ENCODE assay signal across 1 cellular context in the genomic region with DNA sequence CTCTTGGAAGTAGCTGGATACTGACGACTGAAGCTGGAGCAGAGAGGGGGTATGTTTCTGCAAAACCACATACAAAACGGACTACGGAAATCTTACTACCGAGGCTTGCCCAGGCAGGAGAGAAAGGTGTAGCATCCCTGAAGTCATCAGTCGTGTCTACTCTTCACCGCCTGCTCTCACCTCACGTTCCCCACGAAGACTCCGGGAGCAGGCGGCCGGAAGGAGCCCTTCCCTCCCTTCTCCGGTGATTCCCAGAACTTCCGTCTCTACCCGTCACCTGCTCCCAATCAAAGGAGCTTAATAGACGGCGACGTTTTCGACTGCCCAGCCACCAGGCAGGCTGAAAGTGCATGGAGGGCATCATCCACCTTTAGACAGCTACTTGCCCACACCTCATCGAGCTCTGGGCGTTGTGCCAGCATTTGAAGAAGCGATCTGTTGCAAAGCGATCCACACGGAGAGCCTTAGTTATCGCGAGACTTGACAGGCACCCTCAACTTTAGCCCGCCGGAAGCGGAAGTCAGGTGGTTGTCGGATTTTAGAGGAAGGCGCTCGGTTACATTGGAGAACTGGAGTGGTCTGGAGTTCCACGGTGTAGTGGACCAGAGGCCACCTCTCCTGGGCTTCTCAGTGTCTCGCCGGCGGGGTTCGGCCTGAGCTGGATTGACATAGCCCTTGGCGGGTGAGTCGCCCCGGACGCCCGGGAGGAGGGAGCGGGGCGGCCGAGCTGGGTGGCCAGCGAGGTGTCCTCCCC.
TF ChIP-seq lines count a peak whose summit lies in the region.

A gene (plus strand): TSS at position 523 of the 754 bp plus-strand sequence. CDS start 2,809 bp downstream, outside the sequence.

TF ChIP-seq in K562, 482 proteins besides CTCF, POLR2A, EP300 and RAD21 (continued from another document and continues in another):
- TF ChIP-seq, protein P1, sequence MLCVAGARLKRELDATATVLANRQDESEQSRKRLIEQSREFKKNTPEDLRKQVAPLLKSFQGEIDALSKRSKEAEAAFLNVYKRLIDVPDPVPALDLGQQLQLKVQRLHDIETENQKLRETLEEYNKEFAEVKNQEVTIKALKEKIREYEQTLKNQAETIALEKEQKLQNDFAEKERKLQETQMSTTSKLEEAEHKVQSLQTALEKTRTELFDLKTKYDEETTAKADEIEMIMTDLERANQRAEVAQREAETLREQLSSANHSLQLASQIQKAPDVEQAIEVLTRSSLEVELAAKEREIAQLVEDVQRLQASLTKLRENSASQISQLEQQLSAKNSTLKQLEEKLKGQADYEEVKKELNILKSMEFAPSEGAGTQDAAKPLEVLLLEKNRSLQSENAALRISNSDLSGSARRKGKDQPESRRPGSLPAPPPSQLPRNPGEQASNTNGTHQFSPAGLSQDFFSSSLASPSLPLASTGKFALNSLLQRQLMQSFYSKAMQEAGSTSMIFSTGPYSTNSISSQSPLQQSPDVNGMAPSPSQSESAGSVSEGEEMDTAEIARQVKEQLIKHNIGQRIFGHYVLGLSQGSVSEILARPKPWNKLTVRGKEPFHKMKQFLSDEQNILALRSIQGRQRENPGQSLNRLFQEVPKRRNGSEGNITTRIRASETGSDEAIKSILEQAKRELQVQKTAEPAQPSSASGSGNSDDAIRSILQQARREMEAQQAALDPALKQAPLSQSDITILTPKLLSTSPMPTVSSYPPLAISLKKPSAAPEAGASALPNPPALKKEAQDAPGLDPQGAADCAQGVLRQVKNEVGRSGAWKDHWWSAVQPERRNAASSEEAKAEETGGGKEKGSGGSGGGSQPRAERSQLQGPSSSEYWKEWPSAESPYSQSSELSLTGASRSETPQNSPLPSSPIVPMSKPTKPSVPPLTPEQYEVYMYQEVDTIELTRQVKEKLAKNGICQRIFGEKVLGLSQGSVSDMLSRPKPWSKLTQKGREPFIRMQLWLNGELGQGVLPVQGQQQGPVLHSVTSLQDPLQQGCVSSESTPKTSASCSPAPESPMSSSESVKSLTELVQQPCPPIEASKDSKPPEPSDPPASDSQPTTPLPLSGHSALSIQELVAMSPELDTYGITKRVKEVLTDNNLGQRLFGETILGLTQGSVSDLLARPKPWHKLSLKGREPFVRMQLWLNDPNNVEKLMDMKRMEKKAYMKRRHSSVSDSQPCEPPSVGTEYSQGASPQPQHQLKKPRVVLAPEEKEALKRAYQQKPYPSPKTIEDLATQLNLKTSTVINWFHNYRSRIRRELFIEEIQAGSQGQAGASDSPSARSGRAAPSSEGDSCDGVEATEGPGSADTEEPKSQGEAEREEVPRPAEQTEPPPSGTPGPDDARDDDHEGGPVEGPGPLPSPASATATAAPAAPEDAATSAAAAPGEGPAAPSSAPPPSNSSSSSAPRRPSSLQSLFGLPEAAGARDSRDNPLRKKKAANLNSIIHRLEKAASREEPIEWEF (CRISPR knock-in tag; IDR thresholded peaks at IDR 0.05): no peak
- TF ChIP-seq, protein P2, sequence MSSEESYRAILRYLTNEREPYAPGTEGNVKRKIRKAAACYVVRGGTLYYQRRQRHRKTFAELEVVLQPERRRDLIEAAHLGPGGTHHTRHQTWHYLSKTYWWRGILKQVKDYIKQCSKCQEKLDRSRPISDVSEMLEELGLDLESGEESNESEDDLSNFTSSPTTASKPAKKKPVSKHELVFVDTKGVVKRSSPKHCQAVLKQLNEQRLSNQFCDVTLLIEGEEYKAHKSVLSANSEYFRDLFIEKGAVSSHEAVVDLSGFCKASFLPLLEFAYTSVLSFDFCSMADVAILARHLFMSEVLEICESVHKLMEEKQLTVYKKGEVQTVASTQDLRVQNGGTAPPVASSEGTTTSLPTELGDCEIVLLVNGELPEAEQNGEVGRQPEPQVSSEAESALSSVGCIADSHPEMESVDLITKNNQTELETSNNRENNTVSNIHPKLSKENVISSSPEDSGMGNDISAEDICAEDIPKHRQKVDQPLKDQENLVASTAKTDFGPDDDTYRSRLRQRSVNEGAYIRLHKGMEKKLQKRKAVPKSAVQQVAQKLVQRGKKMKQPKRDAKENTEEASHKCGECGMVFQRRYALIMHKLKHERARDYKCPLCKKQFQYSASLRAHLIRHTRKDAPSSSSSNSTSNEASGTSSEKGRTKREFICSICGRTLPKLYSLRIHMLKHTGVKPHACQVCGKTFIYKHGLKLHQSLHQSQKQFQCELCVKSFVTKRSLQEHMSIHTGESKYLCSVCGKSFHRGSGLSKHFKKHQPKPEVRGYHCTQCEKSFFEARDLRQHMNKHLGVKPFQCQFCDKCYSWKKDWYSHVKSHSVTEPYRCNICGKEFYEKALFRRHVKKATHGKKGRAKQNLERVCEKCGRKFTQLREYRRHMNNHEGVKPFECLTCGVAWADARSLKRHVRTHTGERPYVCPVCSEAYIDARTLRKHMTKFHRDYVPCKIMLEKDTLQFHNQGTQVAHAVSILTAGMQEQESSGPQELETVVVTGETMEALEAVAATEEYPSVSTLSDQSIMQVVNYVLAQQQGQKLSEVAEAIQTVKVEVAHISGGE (CRISPR knock-in tag; IDR thresholded peaks at IDR 0.05): peak in 2 of 3 experiments; percentile 36 to 89; a peak in 3 of 6 replicates
- TF ChIP-seq, protein P3, sequence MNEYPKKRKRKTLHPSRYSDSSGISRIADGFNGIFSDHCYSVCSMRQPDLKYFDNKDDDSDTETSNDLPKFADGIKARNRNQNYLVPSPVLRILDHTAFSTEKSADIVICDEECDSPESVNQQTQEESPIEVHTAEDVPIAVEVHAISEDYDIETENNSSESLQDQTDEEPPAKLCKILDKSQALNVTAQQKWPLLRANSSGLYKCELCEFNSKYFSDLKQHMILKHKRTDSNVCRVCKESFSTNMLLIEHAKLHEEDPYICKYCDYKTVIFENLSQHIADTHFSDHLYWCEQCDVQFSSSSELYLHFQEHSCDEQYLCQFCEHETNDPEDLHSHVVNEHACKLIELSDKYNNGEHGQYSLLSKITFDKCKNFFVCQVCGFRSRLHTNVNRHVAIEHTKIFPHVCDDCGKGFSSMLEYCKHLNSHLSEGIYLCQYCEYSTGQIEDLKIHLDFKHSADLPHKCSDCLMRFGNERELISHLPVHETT (CRISPR knock-in tag; conservative IDR thresholded peaks at IDR 0.05 in 1 of 2, IDR thresholded peaks at IDR 0.05 in 1 of 2): no peak
- TF ChIP-seq TAF9B (IDR thresholded peaks at IDR 0.05; ENCODE audit: partially characterized antibody) (no peak), ZNF24 (IDR thresholded peaks at IDR 0.05) (no peak), HIVEP1 (CRISPR knock-in tag; IDR thresholded peaks at IDR 0.05) (no peak), ETV1 (tag; conservative IDR thresholded peaks at IDR 0.05; ENCODE audit: low read depth) (peak; percentile 75), ZBTB7A (IDR thresholded peaks at IDR 0.05; ENCODE audit: borderline replicate concordance, control insufficient read depth, low read depth, low read length) (no peak), MYC (IDR thresholded peaks at IDR 0.05; ENCODE audit: low read depth, low read length) (peak; percentile 49; the same call in 1 of the 2 replicates), MYC (CRISPR knock-in tag; IDR thresholded peaks at IDR 0.05; ENCODE audit: borderline replicate concordance, low read depth) (peak; percentile 23; the same call in 1 of the 2 replicates), CBFB (CRISPR knock-in tag; IDR thresholded peaks at IDR 0.05) (0 out of 2 replicates have a peak, but pooled peaks have one; percentile 40), SMARCE1 (IDR thresholded peaks at IDR 0.05) (no peak), ZNF695 (CRISPR knock-in tag; IDR thresholded peaks at IDR 0.05) (no peak), BCL6 (CRISPR knock-in tag; IDR thresholded peaks at IDR 0.05) (no peak), HNRNPLL (IDR thresholded peaks at IDR 0.05; ENCODE audit: low read depth, low read length, poor library complexity, severe bottlenecking) (no peak), NFIC (IDR thresholded peaks at IDR 0.05) (peak; percentile 98), CCNT2 (IDR thresholded peaks at IDR 0.05; ENCODE audit: borderline replicate concordance, extremely low read depth, insufficient read length, low read depth, low read length) (no peak), HDAC6 (IDR thresholded peaks at IDR 0.05; ENCODE audit: low read depth, low read length) (no peak), SREBF2 (CRISPR knock-in tag; IDR thresholded peaks at IDR 0.05) (no peak)
- TF ChIP-seq, protein P4, sequence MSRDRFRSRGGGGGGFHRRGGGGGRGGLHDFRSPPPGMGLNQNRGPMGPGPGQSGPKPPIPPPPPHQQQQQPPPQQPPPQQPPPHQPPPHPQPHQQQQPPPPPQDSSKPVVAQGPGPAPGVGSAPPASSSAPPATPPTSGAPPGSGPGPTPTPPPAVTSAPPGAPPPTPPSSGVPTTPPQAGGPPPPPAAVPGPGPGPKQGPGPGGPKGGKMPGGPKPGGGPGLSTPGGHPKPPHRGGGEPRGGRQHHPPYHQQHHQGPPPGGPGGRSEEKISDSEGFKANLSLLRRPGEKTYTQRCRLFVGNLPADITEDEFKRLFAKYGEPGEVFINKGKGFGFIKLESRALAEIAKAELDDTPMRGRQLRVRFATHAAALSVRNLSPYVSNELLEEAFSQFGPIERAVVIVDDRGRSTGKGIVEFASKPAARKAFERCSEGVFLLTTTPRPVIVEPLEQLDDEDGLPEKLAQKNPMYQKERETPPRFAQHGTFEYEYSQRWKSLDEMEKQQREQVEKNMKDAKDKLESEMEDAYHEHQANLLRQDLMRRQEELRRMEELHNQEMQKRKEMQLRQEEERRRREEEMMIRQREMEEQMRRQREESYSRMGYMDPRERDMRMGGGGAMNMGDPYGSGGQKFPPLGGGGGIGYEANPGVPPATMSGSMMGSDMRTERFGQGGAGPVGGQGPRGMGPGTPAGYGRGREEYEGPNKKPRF (IDR thresholded peaks at IDR 0.05; ENCODE audit: low read depth, low read length): no peak
- TF ChIP-seq, protein P5, sequence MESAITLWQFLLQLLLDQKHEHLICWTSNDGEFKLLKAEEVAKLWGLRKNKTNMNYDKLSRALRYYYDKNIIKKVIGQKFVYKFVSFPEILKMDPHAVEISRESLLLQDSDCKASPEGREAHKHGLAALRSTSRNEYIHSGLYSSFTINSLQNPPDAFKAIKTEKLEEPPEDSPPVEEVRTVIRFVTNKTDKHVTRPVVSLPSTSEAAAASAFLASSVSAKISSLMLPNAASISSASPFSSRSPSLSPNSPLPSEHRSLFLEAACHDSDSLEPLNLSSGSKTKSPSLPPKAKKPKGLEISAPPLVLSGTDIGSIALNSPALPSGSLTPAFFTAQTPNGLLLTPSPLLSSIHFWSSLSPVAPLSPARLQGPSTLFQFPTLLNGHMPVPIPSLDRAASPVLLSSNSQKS (CRISPR knock-in tag; IDR thresholded peaks at IDR 0.05): no peak
- TF ChIP-seq, protein P6, sequence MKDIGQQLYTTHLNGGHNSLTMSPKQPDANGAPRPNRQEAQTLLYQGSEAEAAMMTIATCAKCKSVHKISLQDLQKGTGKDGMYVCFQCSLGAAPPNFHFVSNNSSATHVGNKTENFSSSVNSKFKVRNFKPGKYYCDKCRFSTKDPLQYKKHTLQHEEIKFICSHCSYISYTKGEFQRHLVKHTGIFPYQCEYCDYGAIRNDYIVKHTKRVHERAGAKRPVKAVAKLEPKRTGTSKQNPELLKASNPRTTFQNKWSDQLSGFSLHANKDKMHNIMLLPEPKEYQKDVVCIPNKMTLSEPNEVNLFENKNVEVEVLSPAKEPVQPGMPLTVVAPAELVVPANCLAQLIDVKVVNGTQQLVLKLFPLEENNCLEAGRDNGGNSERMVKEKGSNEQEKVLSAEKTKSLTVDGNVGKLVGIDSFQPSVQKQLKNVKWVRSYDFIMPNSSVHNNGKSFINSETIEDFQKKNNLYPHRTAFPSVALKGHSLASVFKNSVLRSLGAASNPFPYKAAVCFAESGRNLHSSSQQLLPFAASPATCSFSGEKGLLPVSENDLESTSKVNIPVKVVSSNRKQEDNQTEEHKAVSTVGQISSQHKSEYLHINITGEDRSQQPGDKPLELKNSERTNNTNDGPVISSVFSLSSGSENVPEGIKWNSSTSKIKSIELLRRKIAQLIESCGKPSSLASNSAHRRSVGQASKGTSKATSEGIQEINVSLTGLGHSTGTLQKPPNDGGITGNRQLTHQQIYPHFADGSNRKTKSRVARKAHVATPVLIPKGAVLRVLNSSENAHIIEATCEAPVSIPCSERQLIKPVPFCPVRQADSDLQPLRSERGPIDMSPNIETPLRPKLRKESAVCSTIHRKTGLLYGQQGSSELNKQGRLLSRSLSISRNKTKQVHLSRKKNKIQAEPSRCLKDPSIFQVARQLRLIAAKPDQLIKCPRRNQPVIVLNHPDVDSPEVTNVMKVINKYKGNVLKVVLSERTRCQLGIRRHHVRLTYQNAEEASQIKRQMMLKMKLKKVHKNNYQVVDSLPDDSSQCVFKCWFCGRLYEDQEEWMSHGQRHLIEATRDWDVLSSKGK (CRISPR knock-in tag; IDR thresholded peaks at IDR 0.05): no peak
- TF ChIP-seq, protein P7, sequence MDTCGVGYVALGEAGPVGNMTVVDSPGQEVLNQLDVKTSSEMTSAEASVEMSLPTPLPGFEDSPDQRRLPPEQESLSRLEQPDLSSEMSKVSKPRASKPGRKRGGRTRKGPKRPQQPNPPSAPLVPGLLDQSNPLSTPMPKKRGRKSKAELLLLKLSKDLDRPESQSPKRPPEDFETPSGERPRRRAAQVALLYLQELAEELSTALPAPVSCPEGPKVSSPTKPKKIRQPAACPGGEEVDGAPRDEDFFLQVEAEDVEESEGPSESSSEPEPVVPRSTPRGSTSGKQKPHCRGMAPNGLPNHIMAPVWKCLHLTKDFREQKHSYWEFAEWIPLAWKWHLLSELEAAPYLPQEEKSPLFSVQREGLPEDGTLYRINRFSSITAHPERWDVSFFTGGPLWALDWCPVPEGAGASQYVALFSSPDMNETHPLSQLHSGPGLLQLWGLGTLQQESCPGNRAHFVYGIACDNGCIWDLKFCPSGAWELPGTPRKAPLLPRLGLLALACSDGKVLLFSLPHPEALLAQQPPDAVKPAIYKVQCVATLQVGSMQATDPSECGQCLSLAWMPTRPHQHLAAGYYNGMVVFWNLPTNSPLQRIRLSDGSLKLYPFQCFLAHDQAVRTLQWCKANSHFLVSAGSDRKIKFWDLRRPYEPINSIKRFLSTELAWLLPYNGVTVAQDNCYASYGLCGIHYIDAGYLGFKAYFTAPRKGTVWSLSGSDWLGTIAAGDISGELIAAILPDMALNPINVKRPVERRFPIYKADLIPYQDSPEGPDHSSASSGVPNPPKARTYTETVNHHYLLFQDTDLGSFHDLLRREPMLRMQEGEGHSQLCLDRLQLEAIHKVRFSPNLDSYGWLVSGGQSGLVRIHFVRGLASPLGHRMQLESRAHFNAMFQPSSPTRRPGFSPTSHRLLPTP (IDR thresholded peaks at IDR 0.05; ENCODE audit: borderline replicate concordance, extremely low read depth, insufficient read length): no peak
- TF ChIP-seq, protein P8, sequence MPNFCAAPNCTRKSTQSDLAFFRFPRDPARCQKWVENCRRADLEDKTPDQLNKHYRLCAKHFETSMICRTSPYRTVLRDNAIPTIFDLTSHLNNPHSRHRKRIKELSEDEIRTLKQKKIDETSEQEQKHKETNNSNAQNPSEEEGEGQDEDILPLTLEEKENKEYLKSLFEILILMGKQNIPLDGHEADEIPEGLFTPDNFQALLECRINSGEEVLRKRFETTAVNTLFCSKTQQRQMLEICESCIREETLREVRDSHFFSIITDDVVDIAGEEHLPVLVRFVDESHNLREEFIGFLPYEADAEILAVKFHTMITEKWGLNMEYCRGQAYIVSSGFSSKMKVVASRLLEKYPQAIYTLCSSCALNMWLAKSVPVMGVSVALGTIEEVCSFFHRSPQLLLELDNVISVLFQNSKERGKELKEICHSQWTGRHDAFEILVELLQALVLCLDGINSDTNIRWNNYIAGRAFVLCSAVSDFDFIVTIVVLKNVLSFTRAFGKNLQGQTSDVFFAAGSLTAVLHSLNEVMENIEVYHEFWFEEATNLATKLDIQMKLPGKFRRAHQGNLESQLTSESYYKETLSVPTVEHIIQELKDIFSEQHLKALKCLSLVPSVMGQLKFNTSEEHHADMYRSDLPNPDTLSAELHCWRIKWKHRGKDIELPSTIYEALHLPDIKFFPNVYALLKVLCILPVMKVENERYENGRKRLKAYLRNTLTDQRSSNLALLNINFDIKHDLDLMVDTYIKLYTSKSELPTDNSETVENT (CRISPR knock-in tag; IDR thresholded peaks at IDR 0.05): peak; percentile 6; the same call in 1 of the 2 replicates
